ENCODE assay signal across 9 cellular contexts in genomic region chr18:35039633-35040032, GRCh38. TPM values are rescaled to one million over a fixed set of nuclear protein-coding genes. Genes with fewer than 3 reads are reported as not detected.
DNase-seq lines count a peak whose midpoint lies in the region; ATAC-seq and TF ChIP-seq lines count a peak whose summit lies in the region.
"Had no signal": no experiment of that assay in that cellular context is flagged by ENCODE, and none has a peak within 500 bp of the region (broad histone marks: within the 10 kb centered on the region; RNA-seq: fewer than 3 reads in every experiment).

No MANE protein-coding gene starts in this region.

- H3K9ac ChIP-seq in BLaER1 treated with 17β-estradiol and CSF1 and Interleukin-3, amounts not matched to agents 10 nM and 100 nM = peak overlapping the region; percentile 22 to 88 (median 83); a peak in 18 of 22 replicates

- no peak for ATAC-seq in natural killer cell treated with Interleukin-12 subunit alpha and Interleukin-12 subunit beta and Interleukin-15 and Interleukin-18, amount 100 ng/mL, for 72 hours
- ATAC-seq in left ventricle myocardium superior (no peak), HG03520 (IDR thresholded peaks at IDR 0.05; ENCODE audit: unreplicated experiment) (no peak)
- no peak for ATAC-seq in activated naive CD4-positive, alpha-beta T cell treated with anti-CD3 and anti-CD28 coated beads, Interleukin-2, amount 50 U/mL, for 72 hours

- TF ChIP-seq CTCF in brain microvascular endothelial cell (IDR thresholded peaks at IDR 0.05; ENCODE audit: low read depth, low read length, missing control alignments) = no peak

- H3K9me3 Mint-ChIP-seq in natural killer cell treated with Interleukin-12 subunit alpha and Interleukin-12 subunit beta and Interleukin-15 and Interleukin-18, amount 100 ng/mL, for 72 hours = no peaks in the 10 kb centered on the region
- no peaks in the 10 kb centered on the region for H3K9me3 Mint-ChIP-seq in activated naive CD4-positive, alpha-beta T cell treated with anti-CD3 and anti-CD28 coated beads, Interleukin-2, amount 50 U/mL, for 72 hours
- H3K9me3 Mint-ChIP-seq: activated CD4-positive, alpha-beta memory T cell treated with anti-CD3 and anti-CD28 coated beads for 36 hours had no signal

- no peaks in the 10 kb centered on the region for H3K27me3 Mint-ChIP-seq in natural killer cell treated with Interleukin-12 subunit alpha and Interleukin-12 subunit beta and Interleukin-15 and Interleukin-18, amount 100 ng/mL, for 72 hours
- H3K27me3 Mint-ChIP-seq: activated CD4-positive, alpha-beta memory T cell treated with anti-CD3 and anti-CD28 coated beads for 36 hours had no signal

- peak overlapping the region; percentile 24 to 92 (median 85); a peak in 21 of 22 replicates for H3K27ac ChIP-seq in BLaER1 treated with 17β-estradiol and CSF1 and Interleukin-3, amounts not matched to agents 10 nM and 100 nM
- H3K27ac ChIP-seq in brain microvascular endothelial cell = peak overlapping the region; percentile 79

- H3K4me1 ChIP-seq in BLaER1 treated with 17β-estradiol and CSF1 and Interleukin-3, amounts not matched to agents 10 nM and 100 nM = peaks cover 58 to 71% (median 63%) of the 10 kb centered on the region in 10 experiments

- H3K4me2 ChIP-seq in BLaER1 treated with 17β-estradiol and CSF1 and Interleukin-3, amounts not matched to agents 10 nM and 100 nM = peak overlapping the region; percentile 77 to 97 (median 84)

- intact Hi-C loops in left ventricle myocardium superior (cut with micrococcal nuclease) = loop anchor here (10.0 kb wide), 1 partner anchor 105 kb away; no protein-coding TSS in a partner anchor

- peak overlapping the region; percentile 62 for H3K4me3 Mint-ChIP-seq in natural killer cell treated with Interleukin-12 subunit alpha and Interleukin-12 subunit beta and Interleukin-15 and Interleukin-18, amount 100 ng/mL, for 72 hours
- H3K4me3 Mint-ChIP-seq: activated CD4-positive, alpha-beta memory T cell treated with anti-CD3 and anti-CD28 coated beads for 36 hours had no signal

- no peaks in the 10 kb centered on the region for H3K36me3 Mint-ChIP-seq in natural killer cell treated with Interleukin-12 subunit alpha and Interleukin-12 subunit beta and Interleukin-15 and Interleukin-18, amount 100 ng/mL, for 72 hours
- peaks cover 15% of the 10 kb centered on the region in 2 donors for H3K36me3 Mint-ChIP-seq in activated naive CD4-positive, alpha-beta T cell treated with anti-CD3 and anti-CD28 coated beads, Interleukin-2, amount 50 U/mL, for 72 hours

- peak overlapping the region; percentile 89 to 98 for H3K27ac Mint-ChIP-seq in natural killer cell treated with Interleukin-12 subunit alpha and Interleukin-12 subunit beta and Interleukin-15 and Interleukin-18, amount 100 ng/mL, for 72 hours
- peak overlapping the region in 1 of 2 donors; percentile 96 for H3K27ac Mint-ChIP-seq in activated naive CD4-positive, alpha-beta T cell treated with anti-CD3 and anti-CD28 coated beads, Interleukin-2, amount 50 U/mL, for 72 hours
- H3K27ac Mint-ChIP-seq: activated CD4-positive, alpha-beta memory T cell treated with anti-CD3 and anti-CD28 coated beads for 36 hours had no signal

- in situ Hi-C loops in brain microvascular endothelial cell (cut with HindIII; ENCODE audit: low pct_ligation_motif_present, low sequenced_read_pairs) = no loop called here

- H3K36me3 ChIP-seq in BLaER1 treated with 17β-estradiol and CSF1 and Interleukin-3, amounts not matched to agents 10 nM and 100 nM = no peaks in the 10 kb centered on the region
- H3K36me3 ChIP-seq in brain microvascular endothelial cell (replicated peaks) = no peaks in the 10 kb centered on the region

- peaks cover 71 to 80% of the 10 kb centered on the region in 2 donors for H3K4me1 Mint-ChIP-seq in natural killer cell treated with Interleukin-12 subunit alpha and Interleukin-12 subunit beta and Interleukin-15 and Interleukin-18, amount 100 ng/mL, for 72 hours (ENCODE audit: low read depth in 2 of 2)

- DNase-seq in LHCN-M2 (ENCODE audit: low read depth) (peak; percentile 19), brain microvascular endothelial cell (peak; percentile 55), left ventricle myocardium superior (no peak), NCI-H82 treated with DMSO at 0.1 percent for 48 hours (lab: John Stamatoyannopoulos, UW; ENCODE audit: unreplicated experiment) (no peak)
- no peak for DNase-seq in natural killer cell treated with Interleukin-12 subunit alpha and Interleukin-12 subunit beta and Interleukin-15 and Interleukin-18, amount 100 ng/mL, for 72 hours (ENCODE audit: low spot score)
- no peak for DNase-seq in activated naive CD4-positive, alpha-beta T cell treated with anti-CD3 and anti-CD28 coated beads, Interleukin-2, amount 50 U/mL, for 72 hours (ENCODE audit: low spot score in 2 of 2)
- DNase-seq: activated CD4-positive, alpha-beta memory T cell treated with anti-CD3 and anti-CD28 coated beads for 36 hours had no signal

- H4K20me1 ChIP-seq in BLaER1 treated with 17β-estradiol and CSF1 and Interleukin-3, amounts not matched to agents 10 nM and 100 nM = peaks cover 0 to 17% (median 3%) of the 10 kb centered on the region in 11 experiments; a peak in 6 of 22 replicates

- no peaks in the 10 kb centered on the region for H3K27me3 ChIP-seq in BLaER1 treated with 17β-estradiol and CSF1 and Interleukin-3, amounts not matched to agents 10 nM and 100 nM
- H3K27me3 ChIP-seq in brain microvascular endothelial cell (replicated peaks) = no peaks in the 10 kb centered on the region

- H3K4me3 ChIP-seq in BLaER1 treated with 17β-estradiol and CSF1 and Interleukin-3, amounts not matched to agents 10 nM and 100 nM = peak overlapping the region in 2 of 10 experiments; percentile 21 to 22; a peak in 3 of 20 replicates
- no peak overlapping the region for H3K4me3 ChIP-seq in brain microvascular endothelial cell (ENCODE audit: low read depth, low read length)

- H3K9me3 ChIP-seq in BLaER1 treated with 17β-estradiol and CSF1 and Interleukin-3, amounts not matched to agents 10 nM and 100 nM (replicated peaks in 1 of 11) = no peaks in the 10 kb centered on the region

RNA-seq across cellular contexts. Expression of gene MAPRE2, which starts 1.6 kb away (rescaled TPM):
- total RNA-seq in LHCN-M2 (2014; rRNA removed) = 23.0 and 33.9 TPM in 2 replicates
- polyA plus RNA-seq in LHCN-M2 (2012) = 18.0 TPM
- total RNA-seq in natural killer cell treated with Interleukin-12 subunit alpha and Interleukin-12 subunit beta and Interleukin-15 and Interleukin-18, amount 100 ng/mL, for 72 hours = 10 to 100 TPM; 32.8 to 44.4 TPM
- total RNA-seq in left ventricle myocardium superior = 111 TPM
- total RNA-seq in activated naive CD4-positive, alpha-beta T cell treated with anti-CD3 and anti-CD28 coated beads, Interleukin-2, amount 50 U/mL, for 72 hours = 10 to 100 TPM; 65.2 to 66.6 TPM

Comparison
In these comparisons a context has a peak if more than half of its experiments do, and no peak if none do; other contexts are left out.
1. DNase-seq: peak in LHCN-M2 (single experiment) and brain microvascular endothelial cell (single experiment); none in natural killer cell treated with Interleukin-12 subunit alpha and Interleukin-12 subunit beta and Interleukin-15 and Interleukin-18, amount 100 ng/mL, for 72 hours (single experiment), left ventricle myocardium superior (single experiment), activated naive CD4-positive, alpha-beta T cell treated with anti-CD3 and anti-CD28 coated beads, Interleukin-2, amount 50 U/mL, for 72 hours (0 of 2) and NCI-H82 treated with DMSO at 0.1 percent for 48 hours (single experiment).